In the genomic region with DNA sequence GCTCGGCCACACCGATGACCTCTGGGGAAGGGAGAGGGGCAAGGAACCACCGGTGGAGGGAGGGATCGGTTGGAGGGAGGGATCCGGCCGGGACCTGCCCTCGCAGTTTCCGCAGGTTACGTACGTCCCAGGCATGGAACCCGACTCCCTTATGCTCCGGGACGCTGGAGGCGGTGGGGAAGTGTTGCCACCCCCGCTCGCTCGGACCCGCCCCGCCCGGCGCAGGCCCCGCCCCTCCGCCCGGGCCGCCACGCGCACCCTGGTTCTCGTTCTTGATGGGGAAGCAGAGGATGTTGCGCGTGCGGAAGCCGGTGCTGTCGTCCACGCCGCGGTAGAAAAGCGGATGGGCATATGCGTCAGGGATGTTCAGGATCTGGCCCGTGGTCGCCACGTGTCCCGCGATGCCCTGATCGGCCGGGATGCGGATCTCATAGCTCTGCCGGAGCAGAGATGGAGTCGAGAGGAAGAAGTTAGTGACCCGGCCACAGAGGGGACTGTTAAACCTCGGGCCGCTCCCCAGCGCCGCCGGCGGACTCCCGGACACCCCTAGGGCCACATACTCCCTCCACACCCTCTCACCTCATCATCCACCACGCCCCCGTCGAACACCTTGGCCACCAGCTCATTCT, we compare ENCODE assay signal across 8 cellular contexts.
DNase-seq lines count a peak whose midpoint lies in the region; ATAC-seq, FAIRE-seq and TF ChIP-seq lines count a peak whose summit lies in the region.

No MANE protein-coding gene starts in this region.

- WGBS in IMR-90 (ENCODE audit: extremely low coverage in 2 of 2, insufficient read length in 1 of 2), 2 experiments = 20% methylated on average over 1 of the region's 59 CpGs; no CpG with 5 or more reads in 1 of the 2 experiments

- H2BK20ac ChIP-seq in IMR-90 (ENCODE audit: low read depth, low read length) = no peak overlapping the region

- TF ChIP-seq POLR2A in IMR-90 (IDR thresholded peaks at IDR 0.05; ENCODE audit: low read depth, low read length) = no peak

- ATAC-seq in IMR-90 (ENCODE audit: low read depth) (peak; percentile 48), GM21786 (IDR thresholded peaks at IDR 0.05; ENCODE audit: unreplicated experiment) (no peak), GM18502 (IDR thresholded peaks at IDR 0.05; ENCODE audit: poor library complexity, unreplicated experiment) (no peak)

- no peak overlapping the region for H3K9ac ChIP-seq in IMR-90 (ENCODE audit: low read depth, low read length)

- H3K36me3 ChIP-seq in IMR-90 (ENCODE audit: control insufficient read depth, insufficient read depth, low read length) = no peaks in the 10 kb centered on the region

- no peaks in the 10 kb centered on the region; the same call in 1 of the 2 replicates for H3K4me1 ChIP-seq in IMR-90 (ENCODE audit: control insufficient read depth, insufficient read depth, low read length)

- no peak overlapping the region for H2BK120ac ChIP-seq in IMR-90 (ENCODE audit: low read depth, low read length)

- H4K91ac ChIP-seq in IMR-90 (ENCODE audit: insufficient read depth, low read depth, low read length) = no peak overlapping the region

- H3K9me1 ChIP-seq in IMR-90 (ENCODE audit: insufficient read depth, low read length) = no peaks in the 10 kb centered on the region

- FAIRE-seq in D721Med (lab: Jason Lieb, UNC) = no peak

- intact Hi-C loops in IMR-90 (cut with micrococcal nuclease) = no loop called here

- H4K8ac ChIP-seq in IMR-90 (ENCODE audit: low read depth in 2 of 2, low read length in 2 of 2) = no peak overlapping the region

- H3K27ac ChIP-seq in IMR-90 (ENCODE audit: insufficient read depth, low read length) = no peak overlapping the region

- H4K20me1 ChIP-seq in IMR-90 (ENCODE audit: insufficient read depth, low read length) = peaks cover 2% of the 10 kb centered on the region; the same call in 1 of the 2 replicates

- H4K5ac ChIP-seq in IMR-90 (ENCODE audit: low read depth, low read length) = no peak overlapping the region

- H2AFZ ChIP-seq in IMR-90 (replicated peaks; ENCODE audit: low read length, poor library complexity) = peak overlapping the region; percentile 76

- H3K27me3 ChIP-seq in IMR-90 (ENCODE audit: control insufficient read depth, insufficient read depth, low read length) = peaks cover 94% of the 10 kb centered on the region

- H2AK9ac ChIP-seq in IMR-90 (replicated peaks; ENCODE audit: low read depth, low read length, poor library complexity) = peak overlapping the region; percentile 67

- peak overlapping the region; percentile 15; the same call in 1 of the 2 replicates for H3K4me3 ChIP-seq in IMR-90 (ENCODE audit: insufficient read depth, low read depth, low read length)

- no peak overlapping the region for H3K14ac ChIP-seq in IMR-90 (replicated peaks; ENCODE audit: low read depth, low read length)

- peak overlapping the region; percentile 58 for H3K4me2 ChIP-seq in IMR-90 (ENCODE audit: low read depth, low read length)

- POLR2A ChIA-PET in IMR-90 (lab: Charles Lee; ENCODE audit: unreplicated experiment) = no interaction called here

- no peak overlapping the region for H3K18ac ChIP-seq in IMR-90 (ENCODE audit: low read depth, low read length)

- BruUV-seq in IMR-90 (replicated peaks; lab: Mats Ljungman, UMichigan) = no TSS peak

- H2BK15ac ChIP-seq in IMR-90 (ENCODE audit: low read depth, low read length) = no peak overlapping the region

- dilution Hi-C loops in IMR-90 (cut with HindIII; ENCODE audit: low sequenced_read_pairs, unreplicated experiment) = no loop called here

- no peak overlapping the region for H2BK5ac ChIP-seq in IMR-90 (ENCODE audit: low read depth, low read length, poor library complexity, severe bottlenecking)

- TF ChIP-seq RAD21 in IMR-90 (IDR thresholded peaks at IDR 0.05; ENCODE audit: low read length) = no peak

- H3K9me3 ChIP-seq in IMR-90 (ENCODE audit: control insufficient read depth, insufficient read depth, low read length) = peaks cover 7% of the 10 kb centered on the region; the same call in 1 of the 2 replicates

- TF ChIP-seq CTCF in IMR-90 (conservative IDR thresholded peaks at IDR 0.05; ENCODE audit: low read depth, low read length) (no peak), D721Med (IDR thresholded peaks at IDR 0.05; ENCODE audit: insufficient read depth, missing control alignments) (no peak)

- in situ Hi-C loops in IMR-90 (cut with MboI; ENCODE audit: low sequenced_read_pairs) = loop anchor here (10.0 kb wide), 1 partner anchor 60 kb away; no protein-coding TSS in a partner anchor

- no peaks in the 10 kb centered on the region for H3K79me1 ChIP-seq in IMR-90 (ENCODE audit: low read depth in 1 of 2, low read length in 2 of 2)

- peak; percentile 18 for DNase-seq in IMR-90
- peak; percentile 64 for DNase-seq in activated naive CD4-positive, alpha-beta T cell treated with anti-CD3 and anti-CD28 coated beads, Interleukin-2, amount 50 U/mL, for 16 hours
- DNase-seq in iPS-NIHi11 (ENCODE audit: low spot score) = peak; percentile 86
- DNase-seq in stimulated activated CD4-positive, alpha-beta T cell treated with anti-CD3 and anti-CD28 coated beads, Interleukin-4, amount 100 ng/mL, for 48 hours (ENCODE audit: low read depth in 2 of 2) = peak; percentile 26 to 31
- no peak for DNase-seq in D721Med (ENCODE audit: insufficient read length, low spot score)
- no peak for DNase-seq in SHP77 (lab: John Stamatoyannopoulos, UW)

- no peak overlapping the region for H3K4ac ChIP-seq in IMR-90 (ENCODE audit: low read depth, low read length)

- CTCF ChIA-PET in IMR-90 (lab: Yijun Ruan, JAX) = interaction anchor here (1.4 kb wide), 1 partner anchor 83 kb away, joined by 6 read pairs; no protein-coding TSS in a partner anchor

- no peak overlapping the region for H2AK5ac ChIP-seq in IMR-90 (ENCODE audit: low read depth, low read length)

- no peak overlapping the region for H3K23ac ChIP-seq in IMR-90 (ENCODE audit: low read depth, low read length)

- no peak overlapping the region for H3K56ac ChIP-seq in IMR-90 (ENCODE audit: extremely low read depth, insufficient read depth, low read length)

TF ChIP-seq in IMR-90, 13 proteins besides CTCF, POLR2A, EP300 and RAD21:
- TF ChIP-seq RFX5 (IDR thresholded peaks at IDR 0.05; ENCODE audit: low read depth, low read length) = no peak
- TF ChIP-seq, protein P1, sequence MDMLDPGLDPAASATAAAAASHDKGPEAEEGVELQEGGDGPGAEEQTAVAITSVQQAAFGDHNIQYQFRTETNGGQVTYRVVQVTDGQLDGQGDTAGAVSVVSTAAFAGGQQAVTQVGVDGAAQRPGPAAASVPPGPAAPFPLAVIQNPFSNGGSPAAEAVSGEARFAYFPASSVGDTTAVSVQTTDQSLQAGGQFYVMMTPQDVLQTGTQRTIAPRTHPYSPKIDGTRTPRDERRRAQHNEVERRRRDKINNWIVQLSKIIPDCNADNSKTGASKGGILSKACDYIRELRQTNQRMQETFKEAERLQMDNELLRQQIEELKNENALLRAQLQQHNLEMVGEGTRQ (IDR thresholded peaks at IDR 0.05; ENCODE audit: low read depth, low read length) = peak; percentile 24; the same call in 1 of the 2 replicates
TF ChIP-seq in IMR-90: peak in this region for 1.

Comparison
In these comparisons a context has a peak if more than half of its experiments do, and no peak if none do; other contexts are left out.
1. DNase-seq: peak in IMR-90 (single experiment), activated naive CD4-positive, alpha-beta T cell treated with anti-CD3 and anti-CD28 coated beads, Interleukin-2, amount 50 U/mL, for 16 hours (single experiment), iPS-NIHi11 (single experiment) and stimulated activated CD4-positive, alpha-beta T cell treated with anti-CD3 and anti-CD28 coated beads, Interleukin-4, amount 100 ng/mL, for 48 hours (2 of 2); none in D721Med (single experiment) and SHP77 (0 of 2).